Comparison of ENCODE assay signal across 16 cellular contexts in genomic region chr12:92582888-92583287, GRCh38.
"Had no signal": no experiment of that assay in that cellular context is flagged by ENCODE, and none has a peak within 500 bp of the region (broad histone marks: within the 10 kb centered on the region; RNA-seq: fewer than 3 reads in every experiment).

No MANE protein-coding gene starts in this region.

- ATAC-seq: activated T-helper 17 cell treated with anti-CD3 and anti-CD28 coated beads, Interleukin-2, amount 50 U/mL, for 72 hours; psoas muscle; sciatic nerve had no signal

- H3K27ac ChIP-seq: colonic mucosa, esophagus muscularis mucosa, psoas muscle, stomach, testis, upper lobe of left lung had no signal

- H3K27me3 Mint-ChIP-seq: activated T-helper 17 cell treated with anti-CD3 and anti-CD28 coated beads, Interleukin-2, amount 50 U/mL, for 72 hours had no signal

- DNase-seq: activated CD4-positive, CD25-positive, alpha-beta regulatory T cell treated with anti-CD3 and anti-CD28 coated beads, Interleukin-2, amount 50 U/mL, for 72 hours; activated naive CD4-positive, alpha-beta T cell treated with anti-CD3 and anti-CD28 coated beads for 36 hours; activated T-cell treated with anti-CD3 and anti-CD28 coated beads for 4 hours; central memory CD4-positive, alpha-beta T cell; colonic mucosa; foreskin melanocyte; immature natural killer cell; psoas muscle; stimulated activated CD4-positive, alpha-beta T cell treated with anti-CD3 and anti-CD28 coated beads, Interleukin-1b, Interleukin-23, amount 100 ng/mL, for 48 hours; stomach; T-helper 2 cell; testis; upper lobe of left lung had no signal

- H3K4me3 ChIP-seq: colonic mucosa, esophagus muscularis mucosa, psoas muscle, stomach, testis, upper lobe of left lung had no signal

- H3K27ac Mint-ChIP-seq: activated naive CD4-positive, alpha-beta T cell treated with anti-CD3 and anti-CD28 coated beads for 36 hours; activated T-helper 17 cell treated with anti-CD3 and anti-CD28 coated beads, Interleukin-2, amount 50 U/mL, for 72 hours had no signal

- H3K27me3 ChIP-seq: colonic mucosa, esophagus muscularis mucosa, stomach, testis, upper lobe of left lung had no signal

- H3K4me3 Mint-ChIP-seq: activated naive CD4-positive, alpha-beta T cell treated with anti-CD3 and anti-CD28 coated beads for 36 hours; activated T-helper 17 cell treated with anti-CD3 and anti-CD28 coated beads, Interleukin-2, amount 50 U/mL, for 72 hours; immature natural killer cell had no signal

- H3K4me1 ChIP-seq: colonic mucosa, esophagus muscularis mucosa, psoas muscle, stomach, testis, upper lobe of left lung had no signal

- H3K36me3 ChIP-seq: colonic mucosa, esophagus muscularis mucosa, stomach, upper lobe of left lung had no signal

- H3K4me1 Mint-ChIP-seq: immature natural killer cell had no signal
